20 cellular contexts compared by ENCODE assay signal in the genomic region with DNA sequence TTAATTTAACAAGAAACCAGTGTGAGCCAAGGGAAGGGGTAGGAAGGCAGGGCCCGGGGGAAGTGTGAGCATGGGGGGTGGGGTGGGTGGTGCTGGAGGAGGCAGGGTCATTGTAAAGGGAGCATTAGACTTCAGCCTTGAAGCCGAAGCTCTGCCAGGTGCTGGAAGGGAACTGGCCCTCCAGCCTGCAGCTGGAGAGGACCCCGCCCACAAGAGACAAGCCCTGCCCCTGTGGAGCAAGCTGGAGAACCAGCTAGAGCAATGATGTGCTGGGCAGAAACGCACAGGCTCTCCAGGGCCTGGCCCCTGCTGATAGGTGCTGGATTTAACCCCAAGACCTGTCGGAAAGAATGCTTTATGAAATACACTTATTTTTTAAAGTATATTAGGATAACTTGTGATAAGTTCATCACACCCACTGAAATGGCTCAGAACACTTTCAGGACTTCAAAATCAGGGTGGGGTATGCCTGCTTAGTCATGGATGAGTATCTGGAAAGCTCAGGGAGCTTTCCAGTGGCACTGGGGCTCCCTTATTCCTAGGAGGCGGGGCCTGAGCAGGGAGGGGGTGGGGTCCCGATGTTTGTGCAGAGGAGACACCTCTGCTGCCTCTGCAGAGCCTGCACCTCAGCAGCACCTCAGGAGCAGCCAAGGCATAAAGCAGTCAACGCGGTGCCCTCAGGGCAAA. TPM values are rescaled to one million over a fixed set of nuclear protein-coding genes. Genes with fewer than 3 reads are reported as not detected.
DNase-seq lines count a peak whose midpoint lies in the region; ATAC-seq, FAIRE-seq and TF ChIP-seq lines count a peak whose summit lies in the region.
"Had no signal": no experiment of that assay in that cellular context is flagged by ENCODE, and none has a peak within 500 bp of the region (broad histone marks: within the 10 kb centered on the region; RNA-seq: fewer than 3 reads in every experiment).

No MANE protein-coding gene starts in this region.

- peaks cover 0 to 31% (median 0%) of the 10 kb centered on the region in 3 experiments for H3K27me3 ChIP-seq in neuronal stem cell (ENCODE audit: control insufficient read depth in 3 of 3, insufficient read depth in 3 of 3, low read depth in 1 of 3, low read length in 3 of 3)
- no peaks in the 10 kb centered on the region for H3K27me3 ChIP-seq in osteoblast (ENCODE audit: insufficient read depth, low read length)
- H3K27me3 ChIP-seq: right atrium auricular region had no signal

- H3K9me3 ChIP-seq in neuronal stem cell (replicated peaks in 1 of 2; ENCODE audit: control insufficient read depth in 2 of 2, insufficient read depth in 1 of 2, low read depth in 1 of 2, low read length in 2 of 2) (no peaks in the 10 kb centered on the region), osteoblast (ENCODE audit: low read depth, low read length) (no peaks in the 10 kb centered on the region)
- H3K9me3 ChIP-seq: thoracic aorta had no signal

- H3K36me3 Mint-ChIP-seq in WTC11 = no peaks in the 10 kb centered on the region
- H3K36me3 Mint-ChIP-seq: activated naive CD8-positive, alpha-beta T cell treated with anti-CD3 and anti-CD28 coated beads, Interleukin-2, amount 10 ng/mL, durations not matched to agents 7 days and 5 days; CD8-positive, alpha-beta T cell had no signal

- peaks cover 7% of the 10 kb centered on the region for H3K27me3 Mint-ChIP-seq in WTC11 (ENCODE audit: low read depth)

- H3K4me3 Mint-ChIP-seq in WTC11 = no peak overlapping the region
- H3K4me3 Mint-ChIP-seq: activated B cell treated with CpG ODN at 0.5 μM for 24 hours; activated naive CD8-positive, alpha-beta T cell treated with anti-CD3 and anti-CD28 coated beads, Interleukin-2, amount 10 ng/mL, durations not matched to agents 7 days and 5 days; CD8-positive, alpha-beta T cell; nephron had no signal

- H2BK120ac ChIP-seq in neuronal stem cell (ENCODE audit: low read depth, low read length) = peak overlapping the region; percentile 35

- peaks cover 15% of the 10 kb centered on the region for H3K9me3 Mint-ChIP-seq in WTC11
- H3K9me3 Mint-ChIP-seq: activated B cell treated with CpG ODN at 0.5 μM for 24 hours; activated naive CD8-positive, alpha-beta T cell treated with anti-CD3 and anti-CD28 coated beads, Interleukin-2, amount 10 ng/mL, durations not matched to agents 7 days and 5 days; nephron had no signal

- H3K4me3 ChIP-seq in neuronal stem cell (ENCODE audit: low read length in 2 of 2) = no peak overlapping the region
- no peak overlapping the region for H3K4me3 ChIP-seq in osteoblast (ENCODE audit: insufficient read depth, low read length)
- H3K4me3 ChIP-seq: PC-9, right atrium auricular region, thoracic aorta had no signal

- H3K27ac ChIP-seq in neuronal stem cell (replicated peaks; ENCODE audit: low read length) = no peak overlapping the region
- no peak overlapping the region for H3K27ac ChIP-seq in osteoblast (ENCODE audit: low read depth, low read length)
- H3K27ac ChIP-seq: HL-60, PC-9, right atrium auricular region, thoracic aorta had no signal

- H2BK5ac ChIP-seq in neuronal stem cell (ENCODE audit: low read length) = no peak overlapping the region

- POLR2A ChIA-PET in WTC11 (lab: Charles Lee) = interaction anchor here (0.9 kb wide), 2 partner anchors 8 to 27 kb away, joined by 3 to 7 read pairs; a partner anchor contains a TSS

- no peak for TF ChIP-seq POLR2A in H54 (IDR thresholded peaks at IDR 0.05; ENCODE audit: low read depth, low read length)

- peak overlapping the region; percentile 16 for H3K23ac ChIP-seq in neuronal stem cell (ENCODE audit: low read depth, low read length, poor library complexity)

- H3K14ac ChIP-seq in neuronal stem cell (ENCODE audit: low read length) = no peak overlapping the region

- no peaks in the 10 kb centered on the region for H3K79me1 ChIP-seq in neuronal stem cell (ENCODE audit: low read depth, low read length)

- H2AFZ ChIP-seq in neuronal stem cell (ENCODE audit: low read length) = no peak overlapping the region
- H2AFZ ChIP-seq in osteoblast (ENCODE audit: low read length) = no peak overlapping the region
- H2AFZ ChIP-seq: PC-9 had no signal

- WGBS in neuronal stem cell (ENCODE audit: extremely low coverage in 2 of 2, insufficient read length in 2 of 2, insufficient replicate concordance in 1 of 2), 2 donors = no CpG with 5 or more reads among the region's 9 CpGs

- H2BK12ac ChIP-seq in neuronal stem cell (ENCODE audit: low read length) = no peak overlapping the region

- no peak overlapping the region for H2BK15ac ChIP-seq in neuronal stem cell (ENCODE audit: low read length)

- no peak overlapping the region for H4K8ac ChIP-seq in neuronal stem cell (ENCODE audit: low read depth, low read length)

- CTCF ChIA-PET in WTC11 (lab: Charles Lee) = interaction anchor here (0.6 to 1.2 kb wide), 4 partner anchors 10 to 65 kb away, joined by 3 to 7 read pairs (median 4); no protein-coding TSS in a partner anchor

- no peak overlapping the region for H4K91ac ChIP-seq in neuronal stem cell (ENCODE audit: low read depth, low read length, poor library complexity)

- H3K36me3 ChIP-seq in neuronal stem cell (replicated peaks in 1 of 2; ENCODE audit: control insufficient read depth in 2 of 2, insufficient read depth in 2 of 2, low read length in 2 of 2) = no peaks in the 10 kb centered on the region
- H3K36me3 ChIP-seq in osteoblast (ENCODE audit: insufficient read depth, low read length) = no peaks in the 10 kb centered on the region
- H3K36me3 ChIP-seq: right atrium auricular region, thoracic aorta had no signal

- no peaks in the 10 kb centered on the region for H4K20me1 ChIP-seq in osteoblast (ENCODE audit: insufficient read depth, low read length)

- no peak overlapping the region for H2AK5ac ChIP-seq in neuronal stem cell (ENCODE audit: low read depth, low read length)

- H3K4me2 ChIP-seq in neuronal stem cell (ENCODE audit: insufficient read depth, low read length, poor library complexity, severe bottlenecking) = no peak overlapping the region
- no peak overlapping the region for H3K4me2 ChIP-seq in osteoblast (ENCODE audit: insufficient read depth, low read length)
- H3K4me2 ChIP-seq: PC-9 had no signal

- no peak overlapping the region for H3K9ac ChIP-seq in neuronal stem cell (ENCODE audit: low read depth, low read length, poor library complexity)

- peaks cover 0 to 4% of the 10 kb centered on the region in 2 donors for H3K4me1 ChIP-seq in neuronal stem cell (ENCODE audit: control insufficient read depth in 2 of 2, insufficient read depth in 1 of 2, low read depth in 1 of 2, low read length in 2 of 2)
- H3K4me1 ChIP-seq in osteoblast (ENCODE audit: insufficient read depth, low read length) = no peaks in the 10 kb centered on the region
- H3K4me1 ChIP-seq: right atrium auricular region had no signal

- H3K27ac Mint-ChIP-seq in WTC11 = peak overlapping the region; percentile 84; the same call in 1 of the 2 replicates
- H3K27ac Mint-ChIP-seq: activated B cell treated with CpG ODN at 0.5 μM for 24 hours; activated naive CD8-positive, alpha-beta T cell treated with anti-CD3 and anti-CD28 coated beads, Interleukin-2, amount 10 ng/mL, durations not matched to agents 7 days and 5 days; CD8-positive, alpha-beta T cell; nephron had no signal

- H3K4me1 Mint-ChIP-seq in WTC11 = peaks cover 17% of the 10 kb centered on the region
- H3K4me1 Mint-ChIP-seq: activated naive CD8-positive, alpha-beta T cell treated with anti-CD3 and anti-CD28 coated beads, Interleukin-2, amount 10 ng/mL, durations not matched to agents 7 days and 5 days; nephron had no signal

- no peak overlapping the region for H3K4ac ChIP-seq in neuronal stem cell (ENCODE audit: low read length)

- TF ChIP-seq CTCF in WTC11 (IDR thresholded peaks at IDR 0.05) (no peak), osteoblast (IDR thresholded peaks at IDR 0.05; ENCODE audit: extremely low read depth, low read depth, low read length) (no peak)

- H3K18ac ChIP-seq in neuronal stem cell (ENCODE audit: low read length) = no peak overlapping the region

- ATAC-seq in WTC11 = peak; percentile 93
- ATAC-seq: CD8-positive, alpha-beta T cell had no signal

- DNase-seq in NCI-H2107 treated with DMSO at 0.1 percent for 48 hours (lab: John Stamatoyannopoulos, UW; ENCODE audit: unreplicated experiment) (peak; percentile 40), NCI-H2107 (lab: John Stamatoyannopoulos, UW) (no peak), NCI-H187 (lab: John Stamatoyannopoulos, UW) (peak; percentile 62 to 94), WTC11 (ENCODE audit: low spot score) (peak; percentile 86), neuronal stem cell (ENCODE audit: low spot score) (no peak), osteoblast (ENCODE audit: insufficient read length, low spot score, missing footprints) (no peak), H54 (ENCODE audit: insufficient read length, low spot score) (no peak), cerebellar nuclear complex (lab: John Stamatoyannopoulos, UW) (no peak)
- DNase-seq: activated B cell treated with CpG ODN at 0.5 μM for 24 hours; activated naive CD8-positive, alpha-beta T cell treated with anti-CD3 and anti-CD28 coated beads, Interleukin-2, amount 10 ng/mL, durations not matched to agents 7 days and 5 days; CD8-positive, alpha-beta T cell; effector memory CD4-positive, alpha-beta T cell; GDM1; Karpas-422; PC-9; SW 1271 had no signal

- H3K79me2 ChIP-seq in osteoblast (ENCODE audit: insufficient read depth, low read length) = no peaks in the 10 kb centered on the region

- no peak for FAIRE-seq in H54 (lab: Jason Lieb, UNC)

TF ChIP-seq in WTC11, 78 proteins besides CTCF, POLR2A, EP300 and RAD21:
- TF ChIP-seq EMX1 (CRISPR knock-in tag; IDR thresholded peaks at IDR 0.05) = no peak
- TF ChIP-seq, protein P1, sequence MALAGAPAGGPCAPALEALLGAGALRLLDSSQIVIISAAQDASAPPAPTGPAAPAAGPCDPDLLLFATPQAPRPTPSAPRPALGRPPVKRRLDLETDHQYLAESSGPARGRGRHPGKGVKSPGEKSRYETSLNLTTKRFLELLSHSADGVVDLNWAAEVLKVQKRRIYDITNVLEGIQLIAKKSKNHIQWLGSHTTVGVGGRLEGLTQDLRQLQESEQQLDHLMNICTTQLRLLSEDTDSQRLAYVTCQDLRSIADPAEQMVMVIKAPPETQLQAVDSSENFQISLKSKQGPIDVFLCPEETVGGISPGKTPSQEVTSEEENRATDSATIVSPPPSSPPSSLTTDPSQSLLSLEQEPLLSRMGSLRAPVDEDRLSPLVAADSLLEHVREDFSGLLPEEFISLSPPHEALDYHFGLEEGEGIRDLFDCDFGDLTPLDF (CRISPR knock-in tag; IDR thresholded peaks at IDR 0.05) = no peak
- no peak for TF ChIP-seq CBFB (CRISPR knock-in tag; IDR thresholded peaks at IDR 0.05; ENCODE audit: low read depth)

RNA-seq across cellular contexts. Expression of a gene that starts 27.1 kb away (rescaled TPM):
- 0.46 to 0.50 TPM (median 0.46 TPM) in 3 replicates for total RNA-seq in WTC11 (2021)
- 2.3 TPM for polyA plus RNA-seq in neuronal stem cell (2013, experiment 1 of 2)
- 2.4 TPM for polyA plus RNA-seq in neuronal stem cell (2013, experiment 2 of 2)
- total RNA-seq in osteoblast = under 0.01 and 0.29 TPM in 2 replicates
- total RNA-seq: activated naive CD8-positive, alpha-beta T cell treated with anti-CD3 and anti-CD28 coated beads, Interleukin-2, amount 10 ng/mL, durations not matched to agents 7 days and 5 days; PC-9 had no signal

Comparison
In these comparisons a context has a peak if more than half of its experiments do, and no peak if none do; other contexts are left out.
1. DNase-seq: peak in NCI-H2107 treated with DMSO at 0.1 percent for 48 hours (single experiment), NCI-H187 (2 of 2) and WTC11 (single experiment); none in NCI-H2107 (single experiment), neuronal stem cell (single experiment), osteoblast (single experiment), H54 (single experiment) and cerebellar nuclear complex (0 of 2).